In the genomic region with DNA sequence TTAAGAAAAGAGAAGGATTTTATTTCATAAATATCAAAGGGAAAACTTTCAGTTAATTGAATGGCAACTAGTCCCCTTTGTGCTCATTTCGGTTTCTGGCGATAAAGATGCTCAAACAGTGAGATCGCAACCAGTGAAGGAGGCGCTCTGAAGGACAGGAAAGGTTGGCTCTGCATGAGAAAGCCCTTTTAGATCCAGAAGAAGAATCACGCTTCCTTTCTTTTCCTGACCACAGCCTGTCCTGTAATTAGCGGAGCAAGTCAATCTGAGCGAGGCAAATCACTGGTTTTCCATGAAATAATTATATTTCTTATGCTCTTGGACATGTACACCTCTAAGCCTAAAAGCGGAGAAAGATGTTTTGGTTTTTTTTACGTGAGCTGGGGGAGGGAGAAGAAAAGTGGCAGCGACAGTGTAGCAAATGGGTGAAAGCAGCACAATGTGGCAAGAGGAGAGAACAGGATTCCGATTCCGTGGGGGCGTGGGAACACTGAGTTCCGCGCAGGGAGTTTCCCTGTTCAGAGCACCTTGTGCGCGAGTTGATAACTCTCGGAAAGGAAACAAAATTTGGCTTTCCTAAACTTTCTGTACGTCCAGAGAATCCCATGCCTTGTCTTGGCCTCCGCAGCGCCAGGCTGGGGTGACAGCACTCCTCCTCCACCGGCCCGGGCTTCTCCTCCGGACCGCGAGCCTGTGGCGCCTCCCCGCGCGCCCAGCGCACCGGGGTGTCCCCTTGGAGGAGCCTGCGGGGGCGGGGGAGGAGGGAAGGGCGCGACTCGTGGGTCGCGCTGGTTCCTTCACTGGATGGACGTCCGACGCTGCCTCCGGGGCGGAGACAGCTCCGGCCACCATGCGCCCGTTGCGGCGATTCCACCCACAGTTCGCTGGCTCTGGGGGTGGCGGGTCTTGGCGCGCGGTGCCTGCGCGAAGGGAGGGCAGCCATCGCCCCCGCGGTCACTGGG, we compare ENCODE assay signal across 8 cellular contexts. TPM values are rescaled to one million over a fixed set of nuclear protein-coding genes. Genes with fewer than 3 reads are reported as not detected.
A peak's percentile ranks its signal among the peaks of the same experiment; 100 is the strongest.
DNase-seq lines count a peak whose midpoint lies in the region; TF ChIP-seq lines count a peak whose summit lies in the region.

No MANE protein-coding gene starts in this region.

- no peak overlapping the region for H2BK120ac ChIP-seq in mesendoderm (ENCODE audit: low read depth, low read length)

- no peaks in the 10 kb centered on the region for H3K79me1 ChIP-seq in mesendoderm (ENCODE audit: low read length)

- H3K36me3 ChIP-seq in NT2/D1 (ENCODE audit: insufficient read depth, insufficient read length, low read length) (no peaks in the 10 kb centered on the region), mesendoderm (ENCODE audit: control insufficient read depth, insufficient read depth, low read length) (no peaks in the 10 kb centered on the region), stomach smooth muscle (ENCODE audit: control insufficient read depth in 2 of 2, insufficient read depth in 2 of 2, low read length in 2 of 2) (no peaks in the 10 kb centered on the region)

- no peak overlapping the region for H2BK5ac ChIP-seq in mesendoderm (ENCODE audit: low read length)

- H3K4me1 ChIP-seq in NT2/D1 (ENCODE audit: insufficient read depth, insufficient read length) = no peaks in the 10 kb centered on the region
- peaks cover 2% of the 10 kb centered on the region for H3K4me1 ChIP-seq in mesendoderm (ENCODE audit: control insufficient read depth, low read depth, low read length)
- H3K4me1 ChIP-seq in stomach smooth muscle (ENCODE audit: control insufficient read depth, insufficient read depth, low read length) = peaks cover 16% of the 10 kb centered on the region

- H4K5ac ChIP-seq in mesendoderm (ENCODE audit: low read length) = no peak overlapping the region

- H3K4me3 ChIP-seq in NT2/D1 (ENCODE audit: insufficient read length, low read depth) = peak overlapping the region; percentile 61
- H3K4me3 ChIP-seq in choroid plexus epithelial cell (ENCODE audit: low read depth, low read length) = peak overlapping the region; percentile 47
- H3K4me3 ChIP-seq in mesendoderm (ENCODE audit: low read length) = peak overlapping the region; percentile 4
- H3K4me3 ChIP-seq in stomach smooth muscle (ENCODE audit: low read length in 2 of 2) = peak overlapping the region; percentile 45 to 62

- no peak overlapping the region for H3K4ac ChIP-seq in mesendoderm (ENCODE audit: low read depth, low read length)

- no peak overlapping the region for H2AK5ac ChIP-seq in mesendoderm (ENCODE audit: low read length)

- H3K9me3 ChIP-seq in NT2/D1 (ENCODE audit: insufficient read depth, low read length) (no peaks in the 10 kb centered on the region), stomach smooth muscle (ENCODE audit: control insufficient read depth in 2 of 2, low read length in 2 of 2) (no peaks in the 10 kb centered on the region)

- H3K18ac ChIP-seq in mesendoderm (ENCODE audit: low read length) = no peak overlapping the region

- H3K4me2 ChIP-seq in mesendoderm (ENCODE audit: low read length) = peak overlapping the region; percentile 74

- H2BK15ac ChIP-seq in mesendoderm (replicated peaks; ENCODE audit: low read depth) = no peak overlapping the region

- WGBS in mesendoderm (ENCODE audit: extremely low coverage, insufficient coverage, low lambda C conversion rate) = no CpG with 5 or more reads among the region's 59 CpGs

- H3K27me3 ChIP-seq in NT2/D1 (ENCODE audit: insufficient read depth, insufficient read length) (peaks cover 59% of the 10 kb centered on the region), mesendoderm (ENCODE audit: insufficient read depth, low read length, poor library complexity) (peaks cover 5% of the 10 kb centered on the region), stomach smooth muscle (ENCODE audit: control insufficient read depth in 1 of 2, insufficient read depth in 2 of 2, low read length in 2 of 2) (peaks cover 19 to 32% of the 10 kb centered on the region in 2 donors)

- H3K9ac ChIP-seq in NT2/D1 (ENCODE audit: insufficient read length, low read depth) (peak overlapping the region; percentile 86), mesendoderm (ENCODE audit: low read length) (peak overlapping the region; percentile 11), stomach smooth muscle (ENCODE audit: low read length in 2 of 2) (no peak overlapping the region)

- H3K79me2 ChIP-seq in mesendoderm (ENCODE audit: control insufficient read depth, insufficient read depth, low read length) = no peaks in the 10 kb centered on the region

- no peak overlapping the region for H3K27ac ChIP-seq in mesendoderm (ENCODE audit: low read depth, low read length)
- no peak overlapping the region for H3K27ac ChIP-seq in stomach smooth muscle (ENCODE audit: low read length)

- TF ChIP-seq CTCF in choroid plexus epithelial cell (conservative IDR thresholded peaks at IDR 0.05; ENCODE audit: low read depth, low read length) = no peak

- DNase-seq in DMS53 treated with DMSO at 0.1 percent for 48 hours (lab: John Stamatoyannopoulos, UW; ENCODE audit: unreplicated experiment) = peak; percentile 57
- no peak for DNase-seq in NT2/D1 (ENCODE audit: low read depth, low spot score)
- DNase-seq in choroid plexus epithelial cell (ENCODE audit: low read depth) = peak; percentile 18
- peak; percentile 16 for DNase-seq in mesendoderm
- DNase-seq in activated gamma-delta T cell treated with Interleukin-2 at 50 U/mL for 16 hours = no peak
- no peak for DNase-seq in NOMO-1 treated with DMSO at 0.1 percent for 48 hours (lab: John Stamatoyannopoulos, UW; ENCODE audit: unreplicated experiment)
- no peak for DNase-seq in HK-2 (ENCODE audit: unreplicated experiment)

- H3K56ac ChIP-seq in mesendoderm (ENCODE audit: low read length) = peak overlapping the region; percentile 57

- H3K23ac ChIP-seq in mesendoderm (ENCODE audit: low read length) = no peak overlapping the region

- H4K8ac ChIP-seq in mesendoderm (ENCODE audit: low read depth, low read length) = no peak overlapping the region

RNA-seq across cellular contexts. Expression of gene SLC9A2, which starts 0.6 kb away (rescaled TPM):
- 0.10 TPM for polyA plus RNA-seq in mesendoderm (2013, experiment 1 of 2)
- polyA plus RNA-seq in mesendoderm (2013, experiment 2 of 2) = 0.13 TPM

Comparison
In these comparisons a context has a peak if more than half of its experiments do, and no peak if none do; other contexts are left out.
1. DNase-seq: peak in DMS53 treated with DMSO at 0.1 percent for 48 hours (single experiment), choroid plexus epithelial cell (single experiment) and mesendoderm (single experiment); none in NT2/D1 (single experiment), activated gamma-delta T cell treated with Interleukin-2 at 50 U/mL for 16 hours (single experiment), NOMO-1 treated with DMSO at 0.1 percent for 48 hours (single experiment) and HK-2 (single experiment).
2. H3K4me3 ChIP-seq: peak in every context shown above with its lines; median percentile 61 in NT2/D1; 54 in stomach smooth muscle; 47 in choroid plexus epithelial cell; 4 in mesendoderm.
3. H3K9ac ChIP-seq: peak in NT2/D1 (single experiment) and mesendoderm (single experiment); none in stomach smooth muscle (0 of 2).